ENCODE assay signal across 26 cellular contexts in genomic region chr19:47589824-47590223, GRCh38. TPM values are rescaled to one million over a fixed set of nuclear protein-coding genes. Genes with fewer than 3 reads are reported as not detected.
"Had no signal": no experiment of that assay in that cellular context is flagged by ENCODE, and none has a peak within 500 bp of the region (broad histone marks: within the 10 kb centered on the region; RNA-seq: fewer than 3 reads in every experiment).

No MANE protein-coding gene starts in this region.

- H3K9me3 ChIP-seq: gastrocnemius medialis, psoas muscle, thyroid gland, vagina had no signal

- H3K36me3 Mint-ChIP-seq: memory B cell; natural killer cell treated with Interleukin-12 subunit alpha and Interleukin-12 subunit beta and Interleukin-15 and Interleukin-18, amount 100 ng/mL, for 72 hours had no signal

- H3K27ac Mint-ChIP-seq: dendritic cell treated with granulocyte-macrophage colony-stimulating factor and Interleukin-4, amounts not matched to agents 40 ng/mL and 50 ng/mL, for 4 days; memory B cell; natural killer cell treated with Interleukin-12 subunit alpha and Interleukin-12 subunit beta and Interleukin-15 and Interleukin-18, amount 100 ng/mL, for 72 hours had no signal

- DNase-seq: cerebellar nuclear complex; erythroblast; gastrocnemius medialis; heart right ventricle; hypothalamus; kidney; left cardiac atrium; left ventricle myocardium inferior; lower lobe of right lung; midbrain; occipital lobe; spleen; stimulated activated CD4-positive, alpha-beta T cell treated with anti-CD3 and anti-CD28 coated beads, Interleukin-2, amount 100 ng/mL, for 24 hours; stimulated activated CD4-positive, alpha-beta T cell treated with anti-CD3 and anti-CD28 coated beads, Interleukin-4, amount 100 ng/mL, for 4 hours; stimulated activated naive CD4-positive, alpha-beta T cell; stomach; thyroid gland; upper lobe of left lung had no signal

- H3K27ac ChIP-seq: gastrocnemius medialis, heart right ventricle, left ventricle myocardium inferior, lower lobe of right lung, psoas muscle, spleen, thyroid gland, upper lobe of left lung, vagina had no signal

- H3K4me1 ChIP-seq: gastrocnemius medialis, heart right ventricle, left ventricle myocardium inferior, lower lobe of right lung, psoas muscle, spleen, stomach, thyroid gland, upper lobe of left lung, vagina had no signal

- H3K36me3 ChIP-seq: gastrocnemius medialis, heart right ventricle, left ventricle myocardium inferior, lower lobe of right lung, spleen, stomach, thyroid gland, upper lobe of left lung, vagina had no signal

- FAIRE-seq: colon, kidney had no signal

- H3K4me3 Mint-ChIP-seq: dendritic cell treated with granulocyte-macrophage colony-stimulating factor and Interleukin-4, amounts not matched to agents 40 ng/mL and 50 ng/mL, for 4 days; memory B cell; natural killer cell treated with Interleukin-12 subunit alpha and Interleukin-12 subunit beta and Interleukin-15 and Interleukin-18, amount 100 ng/mL, for 72 hours had no signal

- H3K4me3 ChIP-seq: gastrocnemius medialis, heart right ventricle, left ventricle myocardium inferior, lower lobe of right lung, psoas muscle, spleen, stomach, thyroid gland, upper lobe of left lung, vagina had no signal

- H3K4me1 Mint-ChIP-seq: memory B cell had no signal

- ATAC-seq: gastrocnemius medialis; heart right ventricle; left cardiac atrium; lower lobe of right lung; natural killer cell treated with Interleukin-12 subunit alpha and Interleukin-12 subunit beta and Interleukin-15 and Interleukin-18, amount 100 ng/mL, for 72 hours; psoas muscle; sciatic nerve had no signal

- H3K9me3 Mint-ChIP-seq: natural killer cell treated with Interleukin-12 subunit alpha and Interleukin-12 subunit beta and Interleukin-15 and Interleukin-18, amount 100 ng/mL, for 72 hours had no signal

- H3K27me3 ChIP-seq: heart right ventricle, stomach, thyroid gland, upper lobe of left lung, vagina had no signal

RNA-seq across cellular contexts. Expression of gene ZNF541, which starts 16.9 kb away (rescaled TPM):
- total RNA-seq: gastrocnemius medialis, occipital lobe, skeletal muscle tissue, vagina had no signal
